In the genomic region with DNA sequence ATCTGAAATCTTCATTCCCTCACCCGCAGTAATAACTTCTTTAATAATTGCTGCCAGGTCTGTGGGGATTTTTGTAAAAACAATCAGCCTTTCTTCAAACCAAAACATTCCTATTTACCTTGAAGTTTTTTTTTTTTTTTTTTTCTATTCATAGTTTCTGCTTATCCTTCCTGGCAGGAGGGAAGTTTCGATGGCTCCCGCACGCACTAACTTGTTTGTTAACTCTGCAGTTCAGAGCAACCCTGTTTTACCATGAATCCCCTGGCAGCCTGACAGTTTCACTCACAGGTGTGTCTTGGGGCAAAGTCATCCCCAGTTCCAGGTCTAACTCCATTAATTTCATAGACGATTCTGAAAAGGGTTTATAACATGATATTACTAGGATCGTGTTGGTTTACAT, we compare ENCODE assay signal across 1 cellular context.
TF ChIP-seq lines count a peak whose summit lies in the region.

No MANE protein-coding gene starts in this region.

TF ChIP-seq in WTC11, 78 proteins besides CTCF, POLR2A, EP300 and RAD21 (continued from another document):
- TF ChIP-seq, protein P1, sequence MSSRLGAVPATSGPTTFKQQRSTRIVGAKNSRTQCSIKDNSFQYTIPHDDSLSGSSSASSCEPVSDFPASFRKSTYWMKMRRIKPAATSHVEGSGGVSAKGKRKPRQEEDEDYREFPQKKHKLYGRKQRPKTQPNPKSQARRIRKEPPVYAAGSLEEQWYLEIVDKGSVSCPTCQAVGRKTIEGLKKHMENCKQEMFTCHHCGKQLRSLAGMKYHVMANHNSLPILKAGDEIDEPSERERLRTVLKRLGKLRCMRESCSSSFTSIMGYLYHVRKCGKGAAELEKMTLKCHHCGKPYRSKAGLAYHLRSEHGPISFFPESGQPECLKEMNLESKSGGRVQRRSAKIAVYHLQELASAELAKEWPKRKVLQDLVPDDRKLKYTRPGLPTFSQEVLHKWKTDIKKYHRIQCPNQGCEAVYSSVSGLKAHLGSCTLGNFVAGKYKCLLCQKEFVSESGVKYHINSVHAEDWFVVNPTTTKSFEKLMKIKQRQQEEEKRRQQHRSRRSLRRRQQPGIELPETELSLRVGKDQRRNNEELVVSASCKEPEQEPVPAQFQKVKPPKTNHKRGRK (CRISPR knock-in tag; IDR thresholded peaks at IDR 0.05; ENCODE audit: borderline replicate concordance), result no peak
- TF ChIP-seq MXD4 (CRISPR knock-in tag; IDR thresholded peaks at IDR 0.05; ENCODE audit: borderline replicate concordance), result no peak
- TF ChIP-seq ZNF281 (CRISPR knock-in tag; IDR thresholded peaks at IDR 0.05), result no peak
